8 cellular contexts compared by ENCODE assay signal in genomic region chr20:49713779-49714712, GRCh38.
DNase-seq lines count a peak whose midpoint lies in the region; ATAC-seq and TF ChIP-seq lines count a peak whose summit lies in the region.

Gene B4GALT5, minus strand, starts transcription at chr20:49713878. Its CDS starts 188 bp downstream, at chr20:49713690.

- DNase-seq in GM12864 (ENCODE audit: low read depth) (no peak), NCI-H1417 (lab: John Stamatoyannopoulos, UW) (peak; percentile 87 to 91 (median 88)), T-helper 22 cell (ENCODE audit: low read depth) (peak; percentile 45), astrocyte of the cerebellum (ENCODE audit: low read depth) (peak; percentile 50), hepatic stellate cell (ENCODE audit: low spot score) (peak; percentile 66), putamen (ENCODE audit: low spot score) (peak; percentile 83), cerebellar nuclear complex (lab: John Stamatoyannopoulos, UW) (no peak)

- in situ Hi-C loops in astrocyte of the cerebellum (cut with HindIII; ENCODE audit: low sequenced_read_pairs), result no loop called here

- H3K4me3 ChIP-seq in GM12864 (ENCODE audit: low read depth, low read length) (peak within 1 kb of the TSS; percentile 87), astrocyte of the cerebellum (ENCODE audit: low read depth, low read length) (peak within 1 kb of the TSS; percentile 80)

- peak; percentile 82 for ATAC-seq in HG02588 (IDR thresholded peaks at IDR 0.05; ENCODE audit: unreplicated experiment)

- no peak for TF ChIP-seq CTCF in GM12864 (IDR thresholded peaks at IDR 0.05; ENCODE audit: low read depth, low read length, missing control alignments)
- TF ChIP-seq CTCF in astrocyte of the cerebellum (IDR thresholded peaks at IDR 0.05; ENCODE audit: low read depth, low read length, missing control alignments), result no peak

Comparison
In these comparisons a context has a peak if more than half of its experiments do, and no peak if none do; other contexts are left out.
1. DNase-seq: peak in NCI-H1417 (3 of 3), T-helper 22 cell (single experiment), astrocyte of the cerebellum (single experiment), hepatic stellate cell (single experiment) and putamen (single experiment); none in GM12864 (single experiment) and cerebellar nuclear complex (0 of 2).